8 cellular contexts compared by ENCODE assay signal in genomic region chr4:113761682-113762060, GRCh38. TPM values are rescaled to one million over a fixed set of nuclear protein-coding genes. Genes with fewer than 3 reads are reported as not detected.
A peak's percentile ranks its signal among the peaks of the same experiment; 100 is the strongest.
DNase-seq lines count a peak whose midpoint lies in the region; ATAC-seq, FAIRE-seq and TF ChIP-seq lines count a peak whose summit lies in the region.

CAMK2D (minus strand) TSS chr4:113761738; CDS start chr4:113761068, 670 bp downstream.

- H3K27ac Mint-ChIP-seq in WTC11, result peak within 1 kb of the TSS; percentile 99

- H3K4me1 ChIP-seq in A673 (ENCODE audit: insufficient read depth, low read length, poor library complexity, severe bottlenecking) (peaks cover 32% of the 10 kb centered on the region), keratinocyte (ENCODE audit: control insufficient read depth, extremely low read depth, insufficient read depth, low read length) (peaks cover 12% of the 10 kb centered on the region)

- POLR2A ChIA-PET in A673 (lab: Charles Lee; ENCODE audit: low non-redundant PET), result interaction anchor here (0.6 kb wide), 1 partner anchor 634 kb away, joined by 3 read pairs; no protein-coding TSS in a partner anchor
- POLR2A ChIA-PET in WTC11 (lab: Charles Lee), result interaction anchor here (0.6 kb wide), 1 partner anchor 30 kb away, joined by 3 read pairs; no protein-coding TSS in a partner anchor

- H3K9me3 Mint-ChIP-seq in WTC11, result no peaks in the 10 kb centered on the region

- peak within 1 kb of the TSS; percentile 95 for H3K4me2 ChIP-seq in keratinocyte (ENCODE audit: control insufficient read depth, extremely low read depth, insufficient read depth, low read depth, low read length)

- dilution Hi-C loops in keratinocyte (cut with MboI; ENCODE audit: extremely low pct_ligation_motif_present, low sequenced_read_pairs), result no loop called here

- no peaks in the 10 kb centered on the region for H4K20me1 ChIP-seq in keratinocyte (ENCODE audit: control insufficient read depth, extremely low read depth, insufficient read depth, low read length)

- peak within 1 kb of the TSS; percentile 96 for H3K9ac ChIP-seq in keratinocyte (ENCODE audit: control insufficient read depth, extremely low read depth, insufficient read depth, low read length)

- peak within 1 kb of the TSS; percentile 90 for H2AFZ ChIP-seq in keratinocyte (ENCODE audit: control insufficient read depth, low read length)

- peak within 1 kb of the TSS; percentile 84 for H3K4me3 ChIP-seq in A673 (ENCODE audit: low read depth, low read length, poor library complexity, severe bottlenecking)
- H3K4me3 ChIP-seq in keratinocyte (ENCODE audit: control insufficient read depth in 2 of 3, extremely low read depth in 1 of 3, insufficient read depth in 2 of 3, low read depth in 1 of 3, low read length in 3 of 3), result peak within 1 kb of the TSS; percentile 75 to 90 (median 82)

- TF ChIP-seq CTCF in A673 (conservative IDR thresholded peaks at IDR 0.05; ENCODE audit: low read depth, low read length), result peak; percentile 82
- TF ChIP-seq CTCF in WTC11 (IDR thresholded peaks at IDR 0.05), result no peak
- peak; percentile 40 to 82 (median 53) for TF ChIP-seq CTCF in keratinocyte (optimal IDR thresholded peaks at IDR 0.05 in 1 of 3, IDR thresholded peaks at IDR 0.05 in 1 of 3, conservative IDR thresholded peaks at IDR 0.05 in 1 of 3; ENCODE audit: extremely low read depth in 1 of 3, insufficient read depth in 2 of 3, low read length in 3 of 3)

- no peaks in the 10 kb centered on the region for H3K27me3 ChIP-seq in A673 (replicated peaks; ENCODE audit: insufficient read depth, low read depth, low read length, poor library complexity)
- no peaks in the 10 kb centered on the region for H3K27me3 ChIP-seq in keratinocyte (ENCODE audit: control insufficient read depth, extremely low read depth, insufficient read depth, low read length)

- H3K27me3 Mint-ChIP-seq in WTC11 (ENCODE audit: low read depth), result peaks cover 22% of the 10 kb centered on the region

- H3K4me3 Mint-ChIP-seq in WTC11, result peak within 1 kb of the TSS; percentile 92

- H3K36me3 ChIP-seq in A673 (ENCODE audit: insufficient read depth, low read length, poor library complexity, severe bottlenecking) (no peaks in the 10 kb centered on the region), keratinocyte (ENCODE audit: control insufficient read depth in 2 of 2, extremely low read depth in 1 of 2, insufficient read depth in 2 of 2, low read length in 2 of 2) (no peaks in the 10 kb centered on the region)

- no peaks in the 10 kb centered on the region for H3K36me3 Mint-ChIP-seq in WTC11

- ATAC-seq in GM18519 (IDR thresholded peaks at IDR 0.05; ENCODE audit: low FRiP score, unreplicated experiment) (peak; percentile 30), HG03095 (IDR thresholded peaks at IDR 0.05; ENCODE audit: unreplicated experiment) (peak; percentile 44), WTC11 (peak; percentile 45)

- peak; percentile 68 for FAIRE-seq in keratinocyte (lab: Jason Lieb, UNC)

- peak within 1 kb of the TSS; percentile 99 for H3K27ac ChIP-seq in A673 (ENCODE audit: low read depth, low read length, poor library complexity, severe bottlenecking)
- peak within 1 kb of the TSS; percentile 98 for H3K27ac ChIP-seq in keratinocyte (ENCODE audit: control insufficient read depth, insufficient read depth, low read length)

- H3K9me1 ChIP-seq in keratinocyte (ENCODE audit: control insufficient read depth, extremely low read depth, insufficient read depth, low read length), result no peaks in the 10 kb centered on the region

- peak; percentile 95 for DNase-seq in A673 (ENCODE audit: low spot score)
- DNase-seq in NCI-H2171 treated with DMSO at 0.1 percent for 48 hours (lab: John Stamatoyannopoulos, UW), result peak; percentile 84
- peak; percentile 73 for DNase-seq in WTC11 (ENCODE audit: low spot score)
- peak; percentile 5 to 84 for DNase-seq in cerebellar nuclear complex (lab: John Stamatoyannopoulos, UW)
- DNase-seq in keratinocyte (ENCODE audit: low read depth, low spot score), result no peak
- peak; percentile 81 for DNase-seq in stimulated activated CD4-positive, alpha-beta T cell treated with anti-CD3 and anti-CD28 coated beads, Interleukin-12 subunit alpha, Interleukin-12 subunit beta, amount 100 ng/mL, for 48 hours (ENCODE audit: low read depth in 2 of 3, low spot score in 1 of 3)

- peaks cover 28% of the 10 kb centered on the region for H3K79me2 ChIP-seq in keratinocyte (ENCODE audit: control insufficient read depth, insufficient read depth, low read length)

- intact Hi-C loops in A673 (cut with micrococcal nuclease; ENCODE audit: unreplicated experiment), result loop anchor here (1.0 to 10.0 kb wide), 5 partner anchors 187 to 621 kb away; no protein-coding TSS in a partner anchor

- BruUV-seq in A673 (replicated peaks; lab: Mats Ljungman, UMichigan), result no TSS peak

- H3K9me3 ChIP-seq in A673 (ENCODE audit: low read depth, low read length, poor library complexity, severe bottlenecking) (no peaks in the 10 kb centered on the region), keratinocyte (ENCODE audit: control insufficient read depth, low read depth, low read length) (no peaks in the 10 kb centered on the region)

- H3K4me1 Mint-ChIP-seq in WTC11, result peaks cover 34% of the 10 kb centered on the region

- CTCF ChIA-PET in A673 (lab: Charles Lee), result no interaction called here
- CTCF ChIA-PET in WTC11 (lab: Charles Lee), result interaction anchor here (1.2 kb wide), 1 partner anchor 12 kb away, joined by 3 read pairs; no protein-coding TSS in a partner anchor

TF ChIP-seq in WTC11, 78 proteins besides CTCF, POLR2A, EP300 and RAD21:
- TF ChIP-seq FOXJ3 (CRISPR knock-in tag; IDR thresholded peaks at IDR 0.05; ENCODE audit: borderline replicate concordance) (no peak), GABPB1 (CRISPR knock-in tag; IDR thresholded peaks at IDR 0.05) (peak; percentile 59), NFATC4 (CRISPR knock-in tag; IDR thresholded peaks at IDR 0.05) (no peak), NR3C1 (CRISPR knock-in tag; conservative IDR thresholded peaks at IDR 0.05; ENCODE audit: low read depth) (no peak), ESRRA (CRISPR knock-in tag; IDR thresholded peaks at IDR 0.05; ENCODE audit: borderline replicate concordance) (peak; percentile 38; the same call in 1 of the 2 replicates)
- TF ChIP-seq, protein P1, sequence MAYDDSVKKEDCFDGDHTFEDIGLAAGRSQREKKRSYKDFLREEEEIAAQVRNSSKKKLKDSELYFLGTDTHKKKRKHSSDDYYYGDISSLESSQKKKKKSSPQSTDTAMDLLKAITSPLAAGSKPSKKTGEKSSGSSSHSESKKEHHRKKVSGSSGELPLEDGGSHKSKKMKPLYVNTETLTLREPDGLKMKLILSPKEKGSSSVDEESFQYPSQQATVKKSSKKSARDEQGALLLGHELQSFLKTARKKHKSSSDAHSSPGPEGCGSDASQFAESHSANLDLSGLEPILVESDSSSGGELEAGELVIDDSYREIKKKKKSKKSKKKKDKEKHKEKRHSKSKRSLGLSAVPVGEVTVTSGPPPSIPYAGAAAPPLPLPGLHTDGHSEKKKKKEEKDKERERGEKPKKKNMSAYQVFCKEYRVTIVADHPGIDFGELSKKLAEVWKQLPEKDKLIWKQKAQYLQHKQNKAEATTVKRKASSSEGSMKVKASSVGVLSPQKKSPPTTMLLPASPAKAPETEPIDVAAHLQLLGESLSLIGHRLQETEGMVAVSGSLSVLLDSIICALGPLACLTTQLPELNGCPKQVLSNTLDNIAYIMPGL (CRISPR knock-in tag; IDR thresholded peaks at IDR 0.05), result peak; percentile 75
- TF ChIP-seq, protein P2, sequence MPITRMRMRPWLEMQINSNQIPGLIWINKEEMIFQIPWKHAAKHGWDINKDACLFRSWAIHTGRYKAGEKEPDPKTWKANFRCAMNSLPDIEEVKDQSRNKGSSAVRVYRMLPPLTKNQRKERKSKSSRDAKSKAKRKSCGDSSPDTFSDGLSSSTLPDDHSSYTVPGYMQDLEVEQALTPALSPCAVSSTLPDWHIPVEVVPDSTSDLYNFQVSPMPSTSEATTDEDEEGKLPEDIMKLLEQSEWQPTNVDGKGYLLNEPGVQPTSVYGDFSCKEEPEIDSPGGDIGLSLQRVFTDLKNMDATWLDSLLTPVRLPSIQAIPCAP (CRISPR knock-in tag; IDR thresholded peaks at IDR 0.05), result no peak

RNA-seq across cellular contexts. Expression of gene CAMK2D, which starts in this region (rescaled TPM):
- total RNA-seq in A673 (2021) (34.7 and 35.8 TPM in 2 replicates), WTC11 (2021) (15.8 to 17.7 TPM (median 16.5 TPM) in 3 replicates)
- polyA plus RNA-seq in keratinocyte, result 13.2 to 18.8 TPM (median 16.7 TPM) in 3 replicates
- polyA plus RNA-seq in keratinocyte (2011; ENCODE audit: low read depth), result 64.7 TPM
- 8.1 and 18.3 TPM in 2 replicates for polyA plus RNA-seq in keratinocyte (2011; cell fraction: cytosol; rRNA removed)
- 12.2 and 16.2 TPM in 2 replicates for polyA plus RNA-seq in keratinocyte (2011; cell fraction: nucleus; rRNA removed)
- 12.1 and 30.6 TPM in 2 replicates for polyA plus RNA-seq in keratinocyte (2012; ENCODE audit: low replicate concordance)
- 6.4 to 40.9 TPM (median 28.5 TPM) in 3 replicates for polyA minus RNA-seq in keratinocyte
- 24.6 TPM for polyA minus RNA-seq in keratinocyte (2011; cell fraction: cytosol; rRNA and poly(A)+ RNA removed)
- 24.5 and 38.5 TPM in 2 replicates for polyA minus RNA-seq in keratinocyte (2011; cell fraction: nucleus; rRNA and poly(A)+ RNA removed)
